Comparison of ENCODE assay signal across 2 cellular contexts in the genomic region with DNA sequence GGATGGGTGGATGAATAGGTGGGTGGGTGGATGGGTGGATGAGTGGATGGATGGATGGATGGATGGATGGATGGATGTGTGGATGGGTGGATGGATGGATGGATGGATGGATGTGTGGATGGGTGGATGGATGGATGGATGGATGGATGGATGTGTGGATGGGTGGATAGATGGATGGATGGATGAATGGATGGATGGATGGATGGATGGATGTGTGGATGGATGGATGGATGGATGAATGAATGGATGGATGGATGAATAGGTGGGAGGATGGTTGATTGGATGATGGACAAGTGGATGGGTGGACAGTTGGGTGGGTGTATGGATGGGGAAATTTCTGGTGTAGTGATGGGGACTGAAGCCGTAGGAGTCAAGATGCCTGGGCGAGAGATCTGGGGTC.
A peak's percentile ranks its signal among the peaks of the same experiment; 100 is the strongest.
TF ChIP-seq lines count a peak whose summit lies in the region.
"Not testable (repeated sequence)": the region's sequence is repeated elsewhere in the genome, so short reads cannot be mapped to it uniquely, and the experiment has no call there.

No MANE protein-coding gene starts in this region.

TF ChIP-seq in K562, 482 proteins besides CTCF, POLR2A, EP300 and RAD21:
- 0 out of 2 replicates have a peak, but pooled peaks have one; percentile 36 for TF ChIP-seq EHMT2 (IDR thresholded peaks at IDR 0.05)

TF ChIP-seq in HepG2, 621 proteins besides CTCF, POLR2A, EP300 and RAD21:
- TF ChIP-seq NONO (IDR thresholded peaks at IDR 0.05), result peak; percentile 62; the same call in 1 of the 2 replicates
- not testable (repeated sequence) for TF ChIP-seq NONO (CRISPR knock-in tag; conservative IDR thresholded peaks at IDR 0.05)
